26 cellular contexts compared by ENCODE assay signal in genomic region chr12:118541945-118542344, GRCh38.
DNase-seq lines count a peak whose midpoint lies in the region; ATAC-seq and TF ChIP-seq lines count a peak whose summit lies in the region.
"Had no signal": no experiment of that assay in that cellular context is flagged by ENCODE, and none has a peak within 500 bp of the region (broad histone marks: within the 10 kb centered on the region; RNA-seq: fewer than 3 reads in every experiment).

No MANE protein-coding gene starts in this region.

- H3K36me3 ChIP-seq in MM.1S (replicated peaks; ENCODE audit: insufficient read depth, low read length) (no peaks in the 10 kb centered on the region), testis (ENCODE audit: low read depth, missing control alignments) (no peaks in the 10 kb centered on the region), tibial nerve (no peaks in the 10 kb centered on the region)
- H3K36me3 ChIP-seq: Peyer's patch had no signal

- H3K9me2 ChIP-seq in MM.1S (replicated peaks; ENCODE audit: insufficient read depth, low read length): no peaks in the 10 kb centered on the region
- H3K9me2 ChIP-seq: SK-N-SH had no signal

- H3K79me2 ChIP-seq in MM.1S (ENCODE audit: low read length): no peaks in the 10 kb centered on the region

- POLR2A ChIA-PET in WTC11 (lab: Charles Lee): no interaction called here

- no peak overlapping the region for H3K27ac Mint-ChIP-seq in WTC11
- H3K27ac Mint-ChIP-seq: IgD-negative memory B cell; T-helper 1 cell treated with Interleukin-12 subunit alpha and Interleukin-12 subunit beta and Interleukin-4 antibody, amounts not matched to agents 30 μg/mL and 1 μg/mL, for 36 hours had no signal

- H3K27ac ChIP-seq in MM.1S (ENCODE audit: low read length) (no peak overlapping the region), testis (no peak overlapping the region), tibial nerve (no peak overlapping the region)
- H3K27ac ChIP-seq: 22Rv1, Peyer's patch had no signal

- H3K9me3 Mint-ChIP-seq in WTC11: peaks cover 8% of the 10 kb centered on the region

- no peaks in the 10 kb centered on the region for H3K9me3 ChIP-seq in MM.1S (replicated peaks; ENCODE audit: insufficient read depth, low read length)
- no peaks in the 10 kb centered on the region for H3K9me3 ChIP-seq in testis
- H3K9me3 ChIP-seq in tibial nerve: peaks cover 0 to 4% (median 0%) of the 10 kb centered on the region in 4 donors
- H3K9me3 ChIP-seq: Peyer's patch, SK-N-SH had no signal

- CTCF ChIA-PET in WTC11 (lab: Charles Lee): no interaction called here

- 71 to 72% methylated on average over 6 of the region's 6 CpGs for WGBS in testis, 2 donors
- 88 to 91% methylated on average over 6 of the region's 6 CpGs for WGBS in tibial nerve, 2 donors

- H3K36me3 Mint-ChIP-seq in WTC11: peaks cover 4% of the 10 kb centered on the region; the same call in 1 of the 2 replicates
- H3K36me3 Mint-ChIP-seq: IgD-negative memory B cell had no signal

- H3K27me3 Mint-ChIP-seq in WTC11 (ENCODE audit: low read depth): no peaks in the 10 kb centered on the region
- H3K27me3 Mint-ChIP-seq: IgD-negative memory B cell had no signal

- H4K20me1 ChIP-seq in MM.1S (ENCODE audit: insufficient read depth, low read length): no peaks in the 10 kb centered on the region

- no peak for TF ChIP-seq EP300 in tibial nerve (IDR thresholded peaks at IDR 0.05)

- TF ChIP-seq CTCF in MM.1S (IDR thresholded peaks at IDR 0.05; ENCODE audit: low read length) (no peak), WTC11 (IDR thresholded peaks at IDR 0.05) (no peak), testis (IDR thresholded peaks at IDR 0.05) (no peak), tibial nerve (IDR thresholded peaks at IDR 0.05) (no peak)

- no peak for TF ChIP-seq POLR2A in testis (IDR thresholded peaks at IDR 0.05)
- TF ChIP-seq POLR2A in tibial nerve (IDR thresholded peaks at IDR 0.05): no peak

- ATAC-seq in WTC11 (peak; percentile 35), GM19035 (IDR thresholded peaks at IDR 0.05; ENCODE audit: unreplicated experiment) (no peak)

- H3F3A ChIP-seq in MM.1S (ENCODE audit: insufficient read depth, low read length): no peaks in the 10 kb centered on the region

- H3K4me1 ChIP-seq in MM.1S (ENCODE audit: low read length) (no peaks in the 10 kb centered on the region), testis (peaks cover 5% of the 10 kb centered on the region), tibial nerve (no peaks in the 10 kb centered on the region)
- H3K4me1 ChIP-seq: Peyer's patch had no signal

- peaks cover 53% of the 10 kb centered on the region for H3K4me1 Mint-ChIP-seq in WTC11
- H3K4me1 Mint-ChIP-seq: IgD-negative memory B cell had no signal

- H3K27me3 ChIP-seq in MM.1S (replicated peaks; ENCODE audit: insufficient read depth, low read length) (no peaks in the 10 kb centered on the region), testis (no peaks in the 10 kb centered on the region), tibial nerve (no peaks in the 10 kb centered on the region)
- H3K27me3 ChIP-seq: Peyer's patch had no signal

- no peak overlapping the region for H3K4me3 Mint-ChIP-seq in WTC11
- H3K4me3 Mint-ChIP-seq: IgD-negative memory B cell; T-helper 1 cell treated with Interleukin-12 subunit alpha and Interleukin-12 subunit beta and Interleukin-4 antibody, amounts not matched to agents 30 μg/mL and 1 μg/mL, for 36 hours had no signal

- H3K4me3 ChIP-seq in MM.1S (ENCODE audit: low read length): no peak overlapping the region
- peak overlapping the region in 1 of 2 donors; percentile 23 for H3K4me3 ChIP-seq in testis
- no peak overlapping the region for H3K4me3 ChIP-seq in tibial nerve
- H3K4me3 ChIP-seq: Peyer's patch had no signal

- no peak overlapping the region for H3K9ac ChIP-seq in MM.1S (ENCODE audit: low read length)
- H3K9ac ChIP-seq: SK-N-SH had no signal

- no peak overlapping the region for H2AFZ ChIP-seq in MM.1S (ENCODE audit: low read length)

- intact Hi-C loops in testis (cut with DNase I; ENCODE audit: low total_unique reads): no loop called here

- H3K4me2 ChIP-seq in MM.1S (ENCODE audit: low read depth, low read length): no peak overlapping the region
- H3K4me2 ChIP-seq: SK-N-SH had no signal

- DNase-seq in NCI-H2171 treated with DMSO at 0.1 percent for 48 hours (lab: John Stamatoyannopoulos, UW) (peak; percentile 0), NCI-H2171 (lab: John Stamatoyannopoulos, UW) (no peak), MM.1S (peak; percentile 7), WTC11 (ENCODE audit: low spot score) (no peak), testis (peak; percentile 46), tibial nerve (ENCODE audit: low spot score in 2 of 2) (no peak)
- no peak for DNase-seq in stimulated activated CD4-positive, alpha-beta T cell treated with anti-CD3 and anti-CD28 coated beads, Interleukin-4, amount 100 ng/mL, for 4 hours
- DNase-seq: ACHN, Calu3, GOT3, Karpas-422, MV-4-11, NCI-H1105 treated with DMSO at 0.1 percent for 48 hours, NCI-H146, NCI-H1930, NCI-H2107, NCI-H2227 treated with DMSO at 0.1 percent for 48 hours, NCI-H526 treated with DMSO at 0.1 percent for 48 hours, Peyer's patch, SIG-M5, SK-N-SH, SW 1271 had no signal

TF ChIP-seq in WTC11, 78 proteins besides CTCF, POLR2A, EP300 and RAD21 (continues in another document):
- TF ChIP-seq MYBL2 (CRISPR knock-in tag; IDR thresholded peaks at IDR 0.05) (no peak), AFF4 (CRISPR knock-in tag; IDR thresholded peaks at IDR 0.05; ENCODE audit: borderline replicate concordance) (no peak), ERG (CRISPR knock-in tag; IDR thresholded peaks at IDR 0.05) (no peak), RORB (CRISPR knock-in tag; IDR thresholded peaks at IDR 0.05) (no peak), PREB (CRISPR knock-in tag; IDR thresholded peaks at IDR 0.05; ENCODE audit: borderline replicate concordance) (no peak), ETV6 (CRISPR knock-in tag; IDR thresholded peaks at IDR 0.05) (no peak), USF1 (CRISPR knock-in tag; IDR thresholded peaks at IDR 0.05) (peak; percentile 36; the same call in 1 of the 2 replicates)

Comparison
In these comparisons a context has a peak if more than half of its experiments do, and no peak if none do; other contexts are left out.
1. DNase-seq: peak in NCI-H2171 treated with DMSO at 0.1 percent for 48 hours (single experiment), MM.1S (single experiment) and testis (single experiment); none in NCI-H2171 (single experiment), WTC11 (single experiment), stimulated activated CD4-positive, alpha-beta T cell treated with anti-CD3 and anti-CD28 coated beads, Interleukin-4, amount 100 ng/mL, for 4 hours (0 of 2) and tibial nerve (0 of 2).